ENCODE assay signal across 16 cellular contexts in genomic region chrX:115553171-115553570, GRCh38. TPM values are rescaled to one million over a fixed set of nuclear protein-coding genes. Genes with fewer than 3 reads are reported as not detected.
DNase-seq lines count a peak whose midpoint lies in the region; ATAC-seq and TF ChIP-seq lines count a peak whose summit lies in the region.
"Had no signal": no experiment of that assay in that cellular context is flagged by ENCODE, and none has a peak within 500 bp of the region (broad histone marks: within the 10 kb centered on the region; RNA-seq: fewer than 3 reads in every experiment).

No MANE protein-coding gene starts in this region.

- DNase-seq in NCI-H524 (lab: John Stamatoyannopoulos, UW): peak; percentile 29 to 59
- no peak for DNase-seq in NCI-H524 treated with DMSO at 0.1 percent for 48 hours (lab: John Stamatoyannopoulos, UW)
- DNase-seq in H4 (ENCODE audit: low spot score): peak; percentile 46
- DNase-seq in PC-3: no peak
- no peak for DNase-seq in activated CD8-positive, alpha-beta T cell treated with anti-CD3 and anti-CD28 coated beads, Interleukin-2, amount 10 ng/mL, durations not matched to agents 7 days and 5 days
- DNase-seq in NCI-H2196 (lab: John Stamatoyannopoulos, UW; ENCODE audit: unreplicated experiment): no peak
- no peak for DNase-seq in left lung
- DNase-seq: AML-193, NCI-H2029, NCI-H345, PC-9, SW 1271 had no signal

- H3K4me1 Mint-ChIP-seq in nephron: peaks cover 14% of the 10 kb centered on the region
- no peaks in the 10 kb centered on the region for H3K4me1 Mint-ChIP-seq in activated CD8-positive, alpha-beta T cell treated with anti-CD3 and anti-CD28 coated beads, Interleukin-2, amount 10 ng/mL, durations not matched to agents 7 days and 5 days (ENCODE audit: low read depth)
- H3K4me1 Mint-ChIP-seq: CD14-positive monocyte, IgD-negative memory B cell had no signal

- no TSS peak for BruUV-seq in PC-3 (replicated peaks; lab: Mats Ljungman, UMichigan)

- H3K9me3 ChIP-seq in PC-3 (ENCODE audit: low read length): no peaks in the 10 kb centered on the region
- no peaks in the 10 kb centered on the region for H3K9me3 ChIP-seq in left lung
- H3K9me3 ChIP-seq: HAP-1 had no signal

- H3K27me3 Mint-ChIP-seq in nephron (ENCODE audit: low read depth): no peaks in the 10 kb centered on the region
- no peaks in the 10 kb centered on the region for H3K27me3 Mint-ChIP-seq in activated CD8-positive, alpha-beta T cell treated with anti-CD3 and anti-CD28 coated beads, Interleukin-2, amount 10 ng/mL, durations not matched to agents 7 days and 5 days (ENCODE audit: low read depth)

- H3K27me3 ChIP-seq in PC-3 (ENCODE audit: low read length) (no peaks in the 10 kb centered on the region), left lung (peaks cover 0 to 10% of the 10 kb centered on the region in 2 donors)

- no peaks in the 10 kb centered on the region; the same call in 1 of the 2 replicates for H3K4me1 ChIP-seq in PC-3 (ENCODE audit: insufficient read depth, low read length)
- no peaks in the 10 kb centered on the region for H3K4me1 ChIP-seq in left lung

- no peaks in the 10 kb centered on the region for H4K20me1 ChIP-seq in PC-3 (ENCODE audit: low read length)

- peak overlapping the region; percentile 30; the same call in 1 of the 2 replicates for H2AFZ ChIP-seq in PC-3 (ENCODE audit: low read length)
- H2AFZ ChIP-seq: PC-9 had no signal

- no peak overlapping the region for H3K4me3 Mint-ChIP-seq in nephron
- H3K4me3 Mint-ChIP-seq in activated CD8-positive, alpha-beta T cell treated with anti-CD3 and anti-CD28 coated beads, Interleukin-2, amount 10 ng/mL, durations not matched to agents 7 days and 5 days: no peak overlapping the region
- H3K4me3 Mint-ChIP-seq: CD14-positive monocyte, IgD-negative memory B cell had no signal

- no peaks in the 10 kb centered on the region for H3K9me2 ChIP-seq in PC-3 (replicated peaks; ENCODE audit: low read length)

- H3K4me3 ChIP-seq in PC-3 (ENCODE audit: low read length) (no peak overlapping the region), left lung (no peak overlapping the region)
- H3K4me3 ChIP-seq: HAP-1, PC-9 had no signal

- no peaks in the 10 kb centered on the region for H3K36me3 ChIP-seq in PC-3 (ENCODE audit: low read depth, low read length)
- no peaks in the 10 kb centered on the region for H3K36me3 ChIP-seq in left lung
- H3K36me3 ChIP-seq: HAP-1 had no signal

- peak overlapping the region; percentile 7 to 76 (median 8) for H3K27ac Mint-ChIP-seq in nephron
- H3K27ac Mint-ChIP-seq in activated CD8-positive, alpha-beta T cell treated with anti-CD3 and anti-CD28 coated beads, Interleukin-2, amount 10 ng/mL, durations not matched to agents 7 days and 5 days: no peak overlapping the region
- H3K27ac Mint-ChIP-seq: CD14-positive monocyte, IgD-negative memory B cell had no signal

- no peak overlapping the region for H3K9ac ChIP-seq in PC-3 (ENCODE audit: low read length)

- H3K27ac ChIP-seq in PC-3 (ENCODE audit: low read length) (no peak overlapping the region), left lung (no peak overlapping the region)
- H3K27ac ChIP-seq: PC-9 had no signal

- intact Hi-C loops in PC-3 (cut with micrococcal nuclease) (no loop called here), left lung (cut with DNase I) (no loop called here)

- H3K4me2 ChIP-seq in PC-3 (ENCODE audit: low read length): no peak overlapping the region; the same call in 1 of the 2 replicates
- H3K4me2 ChIP-seq: PC-9 had no signal

- TF ChIP-seq CTCF in PC-3 (conservative IDR thresholded peaks at IDR 0.05; ENCODE audit: low read depth, low read length) (no peak), nephron (IDR thresholded peaks at IDR 0.05; ENCODE audit: unreplicated experiment in 3 of 3) (no peak), left lung (IDR thresholded peaks at IDR 0.05) (no peak)

- ATAC-seq in PC-3 (no peak), left lung (no peak)
- no peak for ATAC-seq in activated CD8-positive, alpha-beta T cell treated with anti-CD3 and anti-CD28 coated beads, Interleukin-2, amount 10 ng/mL, durations not matched to agents 7 days and 5 days

- POLR2A ChIA-PET in PC-3 (lab: Charles Lee; ENCODE audit: unreplicated experiment): no interaction called here
- POLR2A ChIA-PET in activated CD8-positive, alpha-beta T cell treated with anti-CD3 and anti-CD28 coated beads, Interleukin-2, amount 10 ng/mL, durations not matched to agents 7 days and 5 days (lab: Charles Lee): no interaction called here

- no peaks in the 10 kb centered on the region for H3K36me3 Mint-ChIP-seq in nephron (ENCODE audit: low read depth)
- H3K36me3 Mint-ChIP-seq in activated CD8-positive, alpha-beta T cell treated with anti-CD3 and anti-CD28 coated beads, Interleukin-2, amount 10 ng/mL, durations not matched to agents 7 days and 5 days (ENCODE audit: low read depth): no peaks in the 10 kb centered on the region
- H3K36me3 Mint-ChIP-seq: CD14-positive monocyte had no signal

- no peaks in the 10 kb centered on the region for H3K79me2 ChIP-seq in PC-3 (ENCODE audit: low read length)

- no peaks in the 10 kb centered on the region for H3F3A ChIP-seq in PC-3 (ENCODE audit: low read length, unreplicated experiment)

- H3K9me3 Mint-ChIP-seq in nephron: no peaks in the 10 kb centered on the region
- no peaks in the 10 kb centered on the region for H3K9me3 Mint-ChIP-seq in activated CD8-positive, alpha-beta T cell treated with anti-CD3 and anti-CD28 coated beads, Interleukin-2, amount 10 ng/mL, durations not matched to agents 7 days and 5 days (ENCODE audit: insufficient read depth)
- H3K9me3 Mint-ChIP-seq: IgD-negative memory B cell had no signal

- CTCF ChIA-PET in PC-3 (lab: Charles Lee): no interaction called here
- CTCF ChIA-PET in activated CD8-positive, alpha-beta T cell treated with anti-CD3 and anti-CD28 coated beads, Interleukin-2, amount 10 ng/mL, durations not matched to agents 7 days and 5 days (lab: Charles Lee): no interaction called here

RNA-seq across cellular contexts. Expression of gene PLS3, which starts 7.8 kb away (rescaled TPM):
- total RNA-seq in H4 (2014; rRNA removed; shearing (Covaris generic)): 126 and 161 TPM in 2 replicates
- 248 and 267 TPM in 2 replicates for total RNA-seq in PC-3 (2014; rRNA removed)
- total RNA-seq in activated CD8-positive, alpha-beta T cell treated with anti-CD3 and anti-CD28 coated beads, Interleukin-2, amount 10 ng/mL, durations not matched to agents 7 days and 5 days: under 1 TPM; 0.37 to 0.39 TPM
- total RNA-seq in left lung: 100 to 1,000 TPM; 186 to 354 TPM

Comparison
In these comparisons a context has a peak if more than half of its experiments do, and no peak if none do; other contexts are left out.
1. DNase-seq: peak in NCI-H524 (2 of 2) and H4 (single experiment); none in NCI-H524 treated with DMSO at 0.1 percent for 48 hours (single experiment), PC-3 (single experiment), activated CD8-positive, alpha-beta T cell treated with anti-CD3 and anti-CD28 coated beads, Interleukin-2, amount 10 ng/mL, durations not matched to agents 7 days and 5 days (single experiment), NCI-H2196 (single experiment) and left lung (0 of 2).
2. RNA of gene PLS3, which starts 7.8 kb away (total RNA-seq): 186 to 354 TPM in left lung, 248 to 267 TPM in PC-3 and 126 to 161 TPM in H4; 0.37 to 0.39 TPM in activated CD8-positive, alpha-beta T cell treated with anti-CD3 and anti-CD28 coated beads, Interleukin-2, amount 10 ng/mL, durations not matched to agents 7 days and 5 days; every median in the first group is over 10 times any median in the second.